Comparison of ENCODE assay signal across 9 cellular contexts in the genomic region with DNA sequence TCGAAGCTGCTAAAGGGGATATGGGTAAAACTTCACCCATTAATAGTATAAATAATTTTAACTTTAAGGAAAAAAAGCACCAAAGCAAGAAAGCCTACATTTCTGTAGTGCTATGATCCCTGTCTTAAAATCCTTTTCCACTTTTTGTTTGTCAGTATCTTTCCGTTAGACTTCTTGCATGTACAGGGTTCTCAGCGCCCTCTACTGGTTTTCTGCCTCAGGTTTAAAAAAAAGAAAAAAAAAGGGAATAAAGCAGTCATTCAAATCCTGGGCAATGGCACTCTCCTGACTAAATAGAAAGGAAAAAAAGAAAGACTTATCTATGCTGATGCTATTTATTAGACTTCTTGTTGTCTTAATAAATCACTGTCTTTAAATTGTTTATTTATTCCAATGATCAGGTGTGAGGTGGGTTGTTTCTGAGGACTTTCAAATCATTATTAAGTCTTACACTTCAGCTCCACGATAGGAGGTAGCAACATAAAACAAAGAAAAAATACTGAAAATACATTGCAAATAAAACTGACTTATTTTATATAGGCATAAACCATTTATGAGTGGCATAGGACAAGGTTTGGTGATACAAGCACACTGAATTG.
A peak's percentile ranks its signal among the peaks of the same experiment; 100 is the strongest.
DNase-seq lines count a peak whose midpoint lies in the region; ATAC-seq and TF ChIP-seq lines count a peak whose summit lies in the region.
"Had no signal": no experiment of that assay in that cellular context is flagged by ENCODE, and none has a peak within 500 bp of the region (broad histone marks: within the 10 kb centered on the region; RNA-seq: fewer than 3 reads in every experiment).

No MANE protein-coding gene starts in this region.

- H3K36me3 Mint-ChIP-seq in activated B cell treated with CpG ODN at 0.5 μM for 24 hours (ENCODE audit: low read depth) (no peaks in the 10 kb centered on the region), glutamatergic neuron (ENCODE audit: unreplicated experiment) (no peaks in the 10 kb centered on the region)

- CTCF ChIA-PET in activated B cell treated with CpG ODN at 0.5 μM for 24 hours (lab: Charles Lee) = interaction anchor here (0.8 to 2.0 kb wide), 6 partner anchors 151 to 795 kb away, joined by 3 to 6 read pairs (median 4); no protein-coding TSS in a partner anchor

- H3K9me3 Mint-ChIP-seq in activated B cell treated with CpG ODN at 0.5 μM for 24 hours (no peaks in the 10 kb centered on the region), glutamatergic neuron (ENCODE audit: unreplicated experiment) (no peaks in the 10 kb centered on the region)
- H3K9me3 Mint-ChIP-seq: T-helper 1 cell treated with Interleukin-12 subunit alpha and Interleukin-12 subunit beta and Interleukin-4 antibody, amounts not matched to agents 30 μg/mL and 1 μg/mL, for 36 hours had no signal

- H3K27ac Mint-ChIP-seq in activated B cell treated with CpG ODN at 0.5 μM for 24 hours (no peak overlapping the region), glutamatergic neuron (ENCODE audit: unreplicated experiment) (no peak overlapping the region)
- H3K27ac Mint-ChIP-seq: T-helper 1 cell treated with Interleukin-12 subunit alpha and Interleukin-12 subunit beta and Interleukin-4 antibody, amounts not matched to agents 30 μg/mL and 1 μg/mL, for 36 hours had no signal

- POLR2A ChIA-PET in activated B cell treated with CpG ODN at 0.5 μM for 24 hours (lab: Charles Lee) = no interaction called here

- H3K27me3 Mint-ChIP-seq in activated B cell treated with CpG ODN at 0.5 μM for 24 hours = peaks cover 6% of the 10 kb centered on the region
- no peaks in the 10 kb centered on the region for H3K27me3 Mint-ChIP-seq in glutamatergic neuron (ENCODE audit: unreplicated experiment)

- ATAC-seq in activated B cell treated with CpG ODN at 0.5 μM for 24 hours (ENCODE audit: low read depth) (no peak), HG02970 (IDR thresholded peaks at IDR 0.05; ENCODE audit: low FRiP score, unreplicated experiment) (no peak), HG03457 (IDR thresholded peaks at IDR 0.05; ENCODE audit: unreplicated experiment) (no peak)

- H3K4me3 Mint-ChIP-seq in activated B cell treated with CpG ODN at 0.5 μM for 24 hours (no peak overlapping the region), glutamatergic neuron (ENCODE audit: unreplicated experiment) (no peak overlapping the region)
- H3K4me3 Mint-ChIP-seq: T-helper 1 cell treated with Interleukin-12 subunit alpha and Interleukin-12 subunit beta and Interleukin-4 antibody, amounts not matched to agents 30 μg/mL and 1 μg/mL, for 36 hours had no signal

- intact Hi-C loops in activated B cell treated with CpG ODN at 0.5 μM for 24 hours (cut with micrococcal nuclease) = loop anchor here (1.0 to 5.0 kb wide), 6 partner anchors 215 to 794 kb away; no protein-coding TSS in a partner anchor

- H3K36me3 ChIP-seq in H7 (replicated peaks; ENCODE audit: control insufficient read depth, insufficient read depth, low read length) = no peaks in the 10 kb centered on the region

- no peaks in the 10 kb centered on the region for H3K27me3 ChIP-seq in H7 (ENCODE audit: control insufficient read depth, insufficient read depth, low read length)

- peak; percentile 99 for TF ChIP-seq CTCF in activated B cell treated with CpG ODN at 0.5 μM for 24 hours (IDR thresholded peaks at IDR 0.05)
- peak; percentile 82 for TF ChIP-seq CTCF in glutamatergic neuron (IDR thresholded peaks at IDR 0.05; ENCODE audit: partially characterized antibody, unreplicated experiment)

- H3K4me3 ChIP-seq in H7 (ENCODE audit: insufficient read depth, low read depth, low read length) = no peak overlapping the region

- DNase-seq in COLO668 (lab: John Stamatoyannopoulos, UW; ENCODE audit: unreplicated experiment) = peak; percentile 34
- DNase-seq in H7 = peak; percentile 6
- peak; percentile 78 for DNase-seq in NCI-H2227 (lab: John Stamatoyannopoulos, UW; ENCODE audit: unreplicated experiment)
- DNase-seq in activated B cell treated with CpG ODN at 0.5 μM for 24 hours = no peak
- DNase-seq in glutamatergic neuron = peak; percentile 30
- DNase-seq in stimulated activated CD4-positive, alpha-beta T cell treated with anti-CD3 and anti-CD28 coated beads, Interleukin-2, amount 100 ng/mL, for 24 hours = peak; percentile 27 to 34

- H3K4me1 Mint-ChIP-seq in activated B cell treated with CpG ODN at 0.5 μM for 24 hours (no peaks in the 10 kb centered on the region), glutamatergic neuron (ENCODE audit: low read depth, unreplicated experiment) (no peaks in the 10 kb centered on the region)
